In genomic region chr6:12371641-12372146, GRCh38 we compare ENCODE assay signal across 12 cellular contexts.
DNase-seq lines count a peak whose midpoint lies in the region; ATAC-seq, FAIRE-seq and TF ChIP-seq lines count a peak whose summit lies in the region.
"Had no signal": no experiment of that assay in that cellular context is flagged by ENCODE, and none has a peak within 500 bp of the region (broad histone marks: within the 10 kb centered on the region; RNA-seq: fewer than 3 reads in every experiment).

No MANE protein-coding gene starts in this region.

- ATAC-seq in GM18498 (IDR thresholded peaks at IDR 0.05; ENCODE audit: unreplicated experiment): peak; percentile 41
- peak; percentile 50 for ATAC-seq in HCT116

- H3K4me1 ChIP-seq in HCT116 (ENCODE audit: control insufficient read depth in 1 of 2, insufficient read depth in 2 of 2, low read length in 2 of 2) (peaks cover 0 to 17% of the 10 kb centered on the region in 2 experiments; a peak in 3 of 4 replicates), keratinocyte (ENCODE audit: control insufficient read depth, extremely low read depth, insufficient read depth, low read length) (peaks cover 9% of the 10 kb centered on the region), A673 (ENCODE audit: insufficient read depth, low read length, poor library complexity, severe bottlenecking) (no peaks in the 10 kb centered on the region), esophagus squamous epithelium (no peaks in the 10 kb centered on the region), Karpas-422 (ENCODE audit: low read length) (no peaks in the 10 kb centered on the region)

- H3K9me3 ChIP-seq in HCT116 (ENCODE audit: control insufficient read depth in 1 of 2, insufficient read depth in 1 of 2, low read depth in 1 of 2, low read length in 2 of 2): no peaks in the 10 kb centered on the region
- H3K9me3 ChIP-seq in keratinocyte (ENCODE audit: control insufficient read depth, low read depth, low read length): no peaks in the 10 kb centered on the region
- no peaks in the 10 kb centered on the region for H3K9me3 ChIP-seq in A673 (ENCODE audit: low read depth, low read length, poor library complexity, severe bottlenecking)
- no peaks in the 10 kb centered on the region for H3K9me3 ChIP-seq in esophagus squamous epithelium
- H3K9me3 ChIP-seq in Karpas-422 (ENCODE audit: low read length): no peaks in the 10 kb centered on the region

- H3K4me2 ChIP-seq in HCT116 (ENCODE audit: low read length) (peak overlapping the region; percentile 56), keratinocyte (ENCODE audit: control insufficient read depth, extremely low read depth, insufficient read depth, low read depth, low read length) (peak overlapping the region; percentile 9), Karpas-422 (ENCODE audit: low read depth, low read length, poor library complexity, severe bottlenecking) (no peak overlapping the region)
- H3K4me2 ChIP-seq: smooth muscle cell had no signal

- peak overlapping the region; percentile 19 for H2AFZ ChIP-seq in HCT116 (ENCODE audit: low read depth, low read length, poor library complexity, severe bottlenecking)
- H2AFZ ChIP-seq in keratinocyte (ENCODE audit: control insufficient read depth, low read length): no peak overlapping the region
- no peak overlapping the region for H2AFZ ChIP-seq in Karpas-422 (ENCODE audit: low read length)

- dilution Hi-C loops in keratinocyte (cut with MboI; ENCODE audit: extremely low pct_ligation_motif_present, low sequenced_read_pairs): no loop called here

- no peak for TF ChIP-seq RAD21 in HCT116 (IDR thresholded peaks at IDR 0.05; ENCODE audit: low read depth)

- POLR2A ChIA-PET in HCT116 (lab: Charles Lee) (no interaction called here), A673 (lab: Charles Lee; ENCODE audit: low non-redundant PET) (no interaction called here)

- H3K9me2 ChIP-seq in HCT116 (ENCODE audit: insufficient read depth) (no peaks in the 10 kb centered on the region), Karpas-422 (replicated peaks; ENCODE audit: insufficient read depth, low read length) (no peaks in the 10 kb centered on the region)

- H3K79me2 ChIP-seq in HCT116 (ENCODE audit: insufficient read depth, low read length): no peaks in the 10 kb centered on the region
- no peaks in the 10 kb centered on the region for H3K79me2 ChIP-seq in keratinocyte (ENCODE audit: control insufficient read depth, insufficient read depth, low read length)
- no peaks in the 10 kb centered on the region for H3K79me2 ChIP-seq in Karpas-422 (ENCODE audit: low read length)

- no peaks in the 10 kb centered on the region for H3K9me1 ChIP-seq in keratinocyte (ENCODE audit: control insufficient read depth, extremely low read depth, insufficient read depth, low read length)

- H3K27ac ChIP-seq in HCT116 (ENCODE audit: low read depth, low read length) (no peak overlapping the region), keratinocyte (ENCODE audit: control insufficient read depth, insufficient read depth, low read length) (no peak overlapping the region), A673 (ENCODE audit: low read depth, low read length, poor library complexity, severe bottlenecking) (no peak overlapping the region), esophagus squamous epithelium (no peak overlapping the region), Karpas-422 (ENCODE audit: low read length) (no peak overlapping the region)

- TF ChIP-seq CTCF in HCT116 (IDR thresholded peaks at IDR 0.05 in 2 of 3, conservative IDR thresholded peaks at IDR 0.05 in 1 of 3; ENCODE audit: borderline replicate concordance in 1 of 3, insufficient read depth in 1 of 3, low read depth in 2 of 3, low read length in 2 of 3) (no peak), NB4 (IDR thresholded peaks at IDR 0.05; ENCODE audit: low read depth, low read length) (no peak), keratinocyte (optimal IDR thresholded peaks at IDR 0.05 in 1 of 3, IDR thresholded peaks at IDR 0.05 in 1 of 3, conservative IDR thresholded peaks at IDR 0.05 in 1 of 3; ENCODE audit: extremely low read depth in 1 of 3, insufficient read depth in 2 of 3, low read length in 3 of 3) (no peak), A673 (conservative IDR thresholded peaks at IDR 0.05; ENCODE audit: low read depth, low read length) (no peak), esophagus squamous epithelium (IDR thresholded peaks at IDR 0.05) (no peak)

- peak; percentile 43 for FAIRE-seq in keratinocyte (lab: Jason Lieb, UNC)

- no peaks in the 10 kb centered on the region for H3K36me3 ChIP-seq in HCT116 (ENCODE audit: control insufficient read depth in 1 of 2, insufficient read depth in 2 of 2, low read length in 2 of 2)
- no peaks in the 10 kb centered on the region for H3K36me3 ChIP-seq in keratinocyte (ENCODE audit: control insufficient read depth in 2 of 2, extremely low read depth in 1 of 2, insufficient read depth in 2 of 2, low read length in 2 of 2)
- no peaks in the 10 kb centered on the region for H3K36me3 ChIP-seq in A673 (ENCODE audit: insufficient read depth, low read length, poor library complexity, severe bottlenecking)
- no peaks in the 10 kb centered on the region for H3K36me3 ChIP-seq in esophagus squamous epithelium
- H3K36me3 ChIP-seq in Karpas-422 (ENCODE audit: insufficient read depth, low read length): no peaks in the 10 kb centered on the region

- H3K9ac ChIP-seq in HCT116 (ENCODE audit: low read length) (no peak overlapping the region), keratinocyte (ENCODE audit: control insufficient read depth, extremely low read depth, insufficient read depth, low read length) (no peak overlapping the region), Karpas-422 (ENCODE audit: low read length) (no peak overlapping the region)

- RAD21 ChIA-PET in HCT116 (lab: Charles Lee; ENCODE audit: low non-redundant PET in 1 of 2, low total read pairs in 2 of 2, uncharacterized antibody in 2 of 2, unreplicated experiment in 2 of 2): no interaction called here

- no peaks in the 10 kb centered on the region for H4K20me1 ChIP-seq in HCT116 (ENCODE audit: insufficient read depth)
- no peaks in the 10 kb centered on the region for H4K20me1 ChIP-seq in keratinocyte (ENCODE audit: control insufficient read depth, extremely low read depth, insufficient read depth, low read length)
- H4K20me1 ChIP-seq in Karpas-422 (ENCODE audit: insufficient read depth, low read depth, low read length): no peaks in the 10 kb centered on the region

- intact Hi-C loops in HCT116 (cut with micrococcal nuclease): no loop called here
- intact Hi-C loops in A673 (cut with micrococcal nuclease; ENCODE audit: unreplicated experiment): no loop called here
- intact Hi-C loops in esophagus squamous epithelium (cut with DNase I): no loop called here

- no peak for TF ChIP-seq POLR2A in HCT116 (IDR thresholded peaks at IDR 0.05; ENCODE audit: borderline replicate concordance, extremely low read depth, insufficient read depth, insufficient read length)
- TF ChIP-seq POLR2A in NB4 (IDR thresholded peaks at IDR 0.05; ENCODE audit: extremely low read depth, insufficient read length): no peak
- no peak for TF ChIP-seq POLR2A in esophagus squamous epithelium (IDR thresholded peaks at IDR 0.05)

- 65% methylated on average over 3 of the region's 3 CpGs for WGBS in esophagus squamous epithelium, 2 donors

- H3K27me3 ChIP-seq in HCT116 (ENCODE audit: insufficient read depth, low read length): no peaks in the 10 kb centered on the region
- H3K27me3 ChIP-seq in keratinocyte (ENCODE audit: control insufficient read depth, extremely low read depth, insufficient read depth, low read length): no peaks in the 10 kb centered on the region
- H3K27me3 ChIP-seq in A673 (replicated peaks; ENCODE audit: insufficient read depth, low read depth, low read length, poor library complexity): peaks cover 38% of the 10 kb centered on the region
- no peaks in the 10 kb centered on the region for H3K27me3 ChIP-seq in esophagus squamous epithelium
- no peaks in the 10 kb centered on the region for H3K27me3 ChIP-seq in Karpas-422 (ENCODE audit: low read length)

- DNase-seq in HCT116 (ENCODE audit: low read depth, low spot score) (no peak), NB4 (ENCODE audit: low read depth) (peak; percentile 36), keratinocyte (ENCODE audit: low read depth, low spot score) (no peak), A673 (ENCODE audit: low spot score) (no peak), RKO (ENCODE audit: low spot score) (no peak), esophagus squamous epithelium (lab: John Stamatoyannopoulos, UW) (no peak), Karpas-422 (no peak)
- DNase-seq: activated CD4-positive, alpha-beta memory T cell treated with anti-CD3 and anti-CD28 coated beads, Interleukin-2, amount 10 ng/mL, durations not matched to agents 7 days and 5 days; anterior cingulate cortex; midbrain had no signal

- CTCF ChIA-PET in HCT116 (lab: Charles Lee): no interaction called here
- CTCF ChIA-PET in A673 (lab: Charles Lee): no interaction called here

- BruUV-seq in HCT116 (replicated peaks; lab: Mats Ljungman, UMichigan): no TSS peak
- no TSS peak for BruUV-seq in A673 (replicated peaks; lab: Mats Ljungman, UMichigan)

- H3K4me3 ChIP-seq in HCT116 (replicated peaks in 1 of 2; ENCODE audit: low read depth in 1 of 2, low read length in 2 of 2) (no peak overlapping the region), NB4 (ENCODE audit: low read depth, low read length) (no peak overlapping the region), keratinocyte (ENCODE audit: control insufficient read depth in 2 of 3, extremely low read depth in 1 of 3, insufficient read depth in 2 of 3, low read depth in 1 of 3, low read length in 3 of 3) (no peak overlapping the region), A673 (ENCODE audit: low read depth, low read length, poor library complexity, severe bottlenecking) (no peak overlapping the region), esophagus squamous epithelium (no peak overlapping the region), Karpas-422 (ENCODE audit: low read length) (no peak overlapping the region)
- H3K4me3 ChIP-seq: smooth muscle cell had no signal
